ENCODE assay signal across 1 cellular context in genomic region chr10:84139126-84140035, GRCh38.
TF ChIP-seq lines count a peak whose summit lies in the region.

A gene with protein sequence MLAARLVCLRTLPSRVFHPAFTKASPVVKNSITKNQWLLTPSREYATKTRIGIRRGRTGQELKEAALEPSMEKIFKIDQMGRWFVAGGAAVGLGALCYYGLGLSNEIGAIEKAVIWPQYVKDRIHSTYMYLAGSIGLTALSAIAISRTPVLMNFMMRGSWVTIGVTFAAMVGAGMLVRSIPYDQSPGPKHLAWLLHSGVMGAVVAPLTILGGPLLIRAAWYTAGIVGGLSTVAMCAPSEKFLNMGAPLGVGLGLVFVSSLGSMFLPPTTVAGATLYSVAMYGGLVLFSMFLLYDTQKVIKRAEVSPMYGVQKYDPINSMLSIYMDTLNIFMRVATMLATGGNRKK (plus strand): TSS chr10:84139509. CDS start chr10:84141501, 1,992 bp downstream.

TF ChIP-seq in HEK293, 187 proteins besides CTCF, POLR2A, EP300 and RAD21 (continued from another document and continues in another):
- TF ChIP-seq REST (tag by site-specific recombination; IDR thresholded peaks at IDR 0.05) (peak; percentile 45; the same call in 1 of the 2 replicates), ZNF704 (tag by site-specific recombination; IDR thresholded peaks at IDR 0.05) (no peak), ZNF121 (tag by site-specific recombination; IDR thresholded peaks at IDR 0.05) (no peak), ZIC2 (tag by site-specific recombination; IDR thresholded peaks at IDR 0.05) (peak; percentile 20; the same call in 1 of the 2 replicates), ZNF521 (tag by site-specific recombination; IDR thresholded peaks at IDR 0.05) (no peak), ZNF184 (tag by site-specific recombination; IDR thresholded peaks at IDR 0.05) (no peak), ZNF138 (tag by site-specific recombination; IDR thresholded peaks at IDR 0.05; ENCODE audit: borderline replicate concordance) (no peak), ZNF571 (tag by site-specific recombination; IDR thresholded peaks at IDR 0.05) (no peak), PRDM1 (tag by site-specific recombination; IDR thresholded peaks at IDR 0.05) (peak; percentile 29; the same call in 1 of the 2 replicates), ZNF362 (tag by site-specific recombination; IDR thresholded peaks at IDR 0.05) (no peak), ZSCAN23 (tag by site-specific recombination; IDR thresholded peaks at IDR 0.05) (no peak), PRDM10 (tag by site-specific recombination; IDR thresholded peaks at IDR 0.05) (0 out of 2 replicates have a peak, but pooled peaks have one; percentile 22), ZNF692 (tag by site-specific recombination; IDR thresholded peaks at IDR 0.05) (peak; percentile 69), MZF1 (tag by site-specific recombination; IDR thresholded peaks at IDR 0.05; ENCODE audit: borderline replicate concordance) (no peak), ZNF10 (tag by site-specific recombination; IDR thresholded peaks at IDR 0.05) (no peak), ZNF624 (tag by site-specific recombination; IDR thresholded peaks at IDR 0.05) (no peak), ZNF175 (tag by site-specific recombination; IDR thresholded peaks at IDR 0.05) (no peak), ZXDB (tag by site-specific recombination; IDR thresholded peaks at IDR 0.05) (peak; percentile 81), KLF16 (tag by site-specific recombination; IDR thresholded peaks at IDR 0.05) (peak; percentile 57), ZNF791 (tag by site-specific recombination; IDR thresholded peaks at IDR 0.05) (no peak), ZNF629 (tag by site-specific recombination; IDR thresholded peaks at IDR 0.05) (peak; percentile 100), ZBTB44 (tag by site-specific recombination; IDR thresholded peaks at IDR 0.05) (peak; percentile 40; the same call in 1 of the 2 replicates), ZNF768 (tag by site-specific recombination; IDR thresholded peaks at IDR 0.05) (no peak), ZNF596 (tag by site-specific recombination; IDR thresholded peaks at IDR 0.05) (no peak), ZNF274 (IDR thresholded peaks at IDR 0.05; ENCODE audit: low read length) (no peak), ZNF274 (tag by site-specific recombination; IDR thresholded peaks at IDR 0.05; ENCODE audit: borderline replicate concordance) (no peak), ZNF747 (tag by site-specific recombination; IDR thresholded peaks at IDR 0.05) (no peak), ZFHX2 (tag by site-specific recombination; conservative IDR thresholded peaks at IDR 0.05) (no peak), ZBTB17 (tag by site-specific recombination; IDR thresholded peaks at IDR 0.05) (peak; percentile 63)
- TF ChIP-seq, protein P1, sequence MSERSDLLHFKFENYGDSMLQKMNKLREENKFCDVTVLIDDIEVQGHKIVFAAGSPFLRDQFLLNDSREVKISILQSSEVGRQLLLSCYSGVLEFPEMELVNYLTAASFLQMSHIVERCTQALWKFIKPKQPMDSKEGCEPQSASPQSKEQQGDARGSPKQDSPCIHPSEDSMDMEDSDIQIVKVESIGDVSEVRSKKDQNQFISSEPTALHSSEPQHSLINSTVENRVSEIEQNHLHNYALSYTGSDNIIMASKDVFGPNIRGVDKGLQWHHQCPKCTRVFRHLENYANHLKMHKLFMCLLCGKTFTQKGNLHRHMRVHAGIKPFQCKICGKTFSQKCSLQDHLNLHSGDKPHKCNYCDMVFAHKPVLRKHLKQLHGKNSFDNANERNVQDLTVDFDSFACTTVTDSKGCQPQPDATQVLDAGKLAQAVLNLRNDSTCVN (tag by site-specific recombination; optimal IDR thresholded peaks at IDR 0.05) = peak; percentile 27
- TF ChIP-seq, protein P2, sequence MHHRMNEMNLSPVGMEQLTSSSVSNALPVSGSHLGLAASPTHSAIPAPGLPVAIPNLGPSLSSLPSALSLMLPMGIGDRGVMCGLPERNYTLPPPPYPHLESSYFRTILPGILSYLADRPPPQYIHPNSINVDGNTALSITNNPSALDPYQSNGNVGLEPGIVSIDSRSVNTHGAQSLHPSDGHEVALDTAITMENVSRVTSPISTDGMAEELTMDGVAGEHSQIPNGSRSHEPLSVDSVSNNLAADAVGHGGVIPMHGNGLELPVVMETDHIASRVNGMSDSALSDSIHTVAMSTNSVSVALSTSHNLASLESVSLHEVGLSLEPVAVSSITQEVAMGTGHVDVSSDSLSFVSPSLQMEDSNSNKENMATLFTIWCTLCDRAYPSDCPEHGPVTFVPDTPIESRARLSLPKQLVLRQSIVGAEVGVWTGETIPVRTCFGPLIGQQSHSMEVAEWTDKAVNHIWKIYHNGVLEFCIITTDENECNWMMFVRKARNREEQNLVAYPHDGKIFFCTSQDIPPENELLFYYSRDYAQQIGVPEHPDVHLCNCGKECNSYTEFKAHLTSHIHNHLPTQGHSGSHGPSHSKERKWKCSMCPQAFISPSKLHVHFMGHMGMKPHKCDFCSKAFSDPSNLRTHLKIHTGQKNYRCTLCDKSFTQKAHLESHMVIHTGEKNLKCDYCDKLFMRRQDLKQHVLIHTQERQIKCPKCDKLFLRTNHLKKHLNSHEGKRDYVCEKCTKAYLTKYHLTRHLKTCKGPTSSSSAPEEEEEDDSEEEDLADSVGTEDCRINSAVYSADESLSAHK (tag by site-specific recombination; IDR thresholded peaks at IDR 0.05) = no peak
- TF ChIP-seq, protein P3, sequence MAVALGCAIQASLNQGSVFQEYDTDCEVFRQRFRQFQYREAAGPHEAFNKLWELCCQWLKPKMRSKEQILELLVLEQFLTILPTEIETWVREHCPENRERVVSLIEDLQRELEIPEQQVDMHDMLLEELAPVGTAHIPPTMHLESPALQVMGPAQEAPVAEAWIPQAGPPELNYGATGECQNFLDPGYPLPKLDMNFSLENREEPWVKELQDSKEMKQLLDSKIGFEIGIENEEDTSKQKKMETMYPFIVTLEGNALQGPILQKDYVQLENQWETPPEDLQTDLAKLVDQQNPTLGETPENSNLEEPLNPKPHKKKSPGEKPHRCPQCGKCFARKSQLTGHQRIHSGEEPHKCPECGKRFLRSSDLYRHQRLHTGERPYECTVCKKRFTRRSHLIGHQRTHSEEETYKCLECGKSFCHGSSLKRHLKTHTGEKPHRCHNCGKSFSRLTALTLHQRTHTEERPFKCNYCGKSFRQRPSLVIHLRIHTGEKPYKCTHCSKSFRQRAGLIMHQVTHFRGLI (tag by site-specific recombination; IDR thresholded peaks at IDR 0.05) = peak; percentile 5; the same call in 1 of the 2 replicates
- TF ChIP-seq, protein P4, sequence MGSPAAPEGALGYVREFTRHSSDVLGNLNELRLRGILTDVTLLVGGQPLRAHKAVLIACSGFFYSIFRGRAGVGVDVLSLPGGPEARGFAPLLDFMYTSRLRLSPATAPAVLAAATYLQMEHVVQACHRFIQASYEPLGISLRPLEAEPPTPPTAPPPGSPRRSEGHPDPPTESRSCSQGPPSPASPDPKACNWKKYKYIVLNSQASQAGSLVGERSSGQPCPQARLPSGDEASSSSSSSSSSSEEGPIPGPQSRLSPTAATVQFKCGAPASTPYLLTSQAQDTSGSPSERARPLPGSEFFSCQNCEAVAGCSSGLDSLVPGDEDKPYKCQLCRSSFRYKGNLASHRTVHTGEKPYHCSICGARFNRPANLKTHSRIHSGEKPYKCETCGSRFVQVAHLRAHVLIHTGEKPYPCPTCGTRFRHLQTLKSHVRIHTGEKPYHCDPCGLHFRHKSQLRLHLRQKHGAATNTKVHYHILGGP (tag by site-specific recombination; IDR thresholded peaks at IDR 0.05) = no peak
